ENCODE assay signal across 8 cellular contexts in the genomic region with DNA sequence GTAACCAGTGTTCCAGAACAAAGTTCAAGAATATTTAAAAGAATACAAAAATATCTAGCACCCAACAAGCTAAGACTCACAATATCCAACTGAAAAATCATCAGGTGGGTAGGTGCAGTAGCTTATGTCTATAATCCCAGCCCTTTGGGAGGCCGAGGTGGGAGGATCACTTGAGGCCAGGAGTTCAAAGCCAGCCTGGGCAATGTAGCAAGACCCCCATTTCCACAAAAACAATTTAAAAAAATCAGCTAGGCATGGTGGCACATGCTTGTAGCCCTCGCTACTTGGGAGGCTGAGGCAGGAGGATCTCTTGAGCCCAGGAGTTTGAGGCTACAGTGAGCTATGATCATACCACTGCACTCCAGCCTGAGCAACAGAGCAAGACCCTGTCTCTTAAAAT. TPM values are rescaled to one million over a fixed set of nuclear protein-coding genes. Genes with fewer than 3 reads are reported as not detected.
DNase-seq lines count a peak whose midpoint lies in the region; ATAC-seq and TF ChIP-seq lines count a peak whose summit lies in the region.
"Not testable (repeated sequence)": the region's sequence is repeated elsewhere in the genome, so short reads cannot be mapped to it uniquely, and the experiment has no call there.

No MANE protein-coding gene starts in this region.

- H3K9ac ChIP-seq in BLaER1: not testable (repeated sequence)

- not testable (repeated sequence) for H4K20me1 ChIP-seq in BLaER1

- not testable (repeated sequence) for TF ChIP-seq POLR2A in gastrocnemius medialis (IDR thresholded peaks at IDR 0.05); thyroid gland (IDR thresholded peaks at IDR 0.05)

- CTCF ChIA-PET in WTC11 (lab: Charles Lee): interaction anchor here (1.3 kb wide), 1 partner anchor 96 kb away, joined by 3 read pairs; no protein-coding TSS in a partner anchor

- not testable (repeated sequence) for H3K9me3 Mint-ChIP-seq in WTC11

- not testable (repeated sequence) for H3K36me3 ChIP-seq in BLaER1; lower lobe of right lung; gastrocnemius medialis; thyroid gland; aorta (ENCODE audit: control insufficient read depth in 1 of 2, insufficient read depth in 2 of 2, low read length in 1 of 2)

- H3K27me3 ChIP-seq in BLaER1; dorsolateral prefrontal cortex; lower lobe of right lung (ENCODE audit: low read depth); gastrocnemius medialis; thyroid gland; aorta (ENCODE audit: control insufficient read depth in 1 of 2, insufficient read depth in 2 of 2, low read length in 1 of 2): not testable (repeated sequence)

- H3K4me3 ChIP-seq in BLaER1; lower lobe of right lung; gastrocnemius medialis; thyroid gland (replicated peaks in 1 of 3); aorta (ENCODE audit: low read length in 2 of 2): not testable (repeated sequence)
- peak overlapping the region in 1 of 59 donors; percentile 2 for H3K4me3 ChIP-seq in dorsolateral prefrontal cortex

- 95 to 97% methylated on average over 2 of the region's 2 CpGs for WGBS in thyroid gland, 2 donors
- WGBS in aorta, 2 donors: 95% methylated on average over 2 of the region's 2 CpGs

- not testable (repeated sequence) for DNase-seq in WTC11 (ENCODE audit: low spot score); dorsolateral prefrontal cortex; lower lobe of right lung; gastrocnemius medialis; thyroid gland; aorta

- H3K27ac Mint-ChIP-seq in WTC11: not testable (repeated sequence)

- TF ChIP-seq CTCF in WTC11 (IDR thresholded peaks at IDR 0.05); dorsolateral prefrontal cortex (IDR thresholded peaks at IDR 0.05 in 54 of 56, conservative IDR thresholded peaks at IDR 0.05 in 2 of 56; ENCODE audit: low read depth in 1 of 56, partially characterized antibody in 56 of 56); lower lobe of right lung (IDR thresholded peaks at IDR 0.05); gastrocnemius medialis (IDR thresholded peaks at IDR 0.05 in 4 of 5, conservative IDR thresholded peaks at IDR 0.05 in 1 of 5); thyroid gland (IDR thresholded peaks at IDR 0.05): not testable (repeated sequence)

- not testable (repeated sequence) for H3K27me3 Mint-ChIP-seq in WTC11 (ENCODE audit: low read depth)

- 0 out of 2 replicates have a peak overlapping the region, but pooled peaks have one; percentile 34 for H3K4me2 ChIP-seq in BLaER1

- peaks cover 29% of the 10 kb centered on the region for H3K4me1 Mint-ChIP-seq in WTC11

- not testable (repeated sequence) for H3K9me3 ChIP-seq in BLaER1; lower lobe of right lung; gastrocnemius medialis; thyroid gland; aorta (ENCODE audit: control insufficient read depth, low read length)

- intact Hi-C loops in dorsolateral prefrontal cortex (cut with DNase I); lower lobe of right lung (cut with DNase I); gastrocnemius medialis (cut with DNase I; ENCODE audit: low total_unique reads); thyroid gland (cut with DNase I); aorta (cut with DNase I): not testable (repeated sequence)

- POLR2A ChIA-PET in WTC11 (lab: Charles Lee): not testable (repeated sequence)

- in situ Hi-C loops in gastrocnemius medialis (cut with MboI; ENCODE audit: low sequenced_read_pairs in 4 of 4): not testable (repeated sequence)

- H3K4me3 Mint-ChIP-seq in WTC11: not testable (repeated sequence)

- ATAC-seq in WTC11; lower lobe of right lung; gastrocnemius medialis; aorta (ENCODE audit: low FRiP score): not testable (repeated sequence)

- not testable (repeated sequence) for H3K27ac ChIP-seq in BLaER1
- H3K27ac ChIP-seq in angular gyrus (ENCODE audit: low read depth, low read length) (peak overlapping the region; percentile 42), dorsolateral prefrontal cortex (peak overlapping the region in 46 of 59 donors; percentile 2 to 94 (median 49)), lower lobe of right lung (peak overlapping the region; percentile 6), gastrocnemius medialis (peak overlapping the region; percentile 92 to 97 (median 93)), thyroid gland (peak overlapping the region; percentile 75 to 91 (median 79)), aorta (ENCODE audit: low read depth in 1 of 2, low read length in 2 of 2) (peak overlapping the region; percentile 48 to 51)

- H3K4me1 ChIP-seq in BLaER1: peaks cover 44% of the 10 kb centered on the region
- peaks cover 48% of the 10 kb centered on the region for H3K4me1 ChIP-seq in lower lobe of right lung
- peaks cover 67 to 73% of the 10 kb centered on the region in 2 donors for H3K4me1 ChIP-seq in gastrocnemius medialis
- peaks cover 41 to 57% of the 10 kb centered on the region in 2 donors for H3K4me1 ChIP-seq in thyroid gland
- H3K4me1 ChIP-seq in aorta (ENCODE audit: control insufficient read depth in 1 of 2, insufficient read depth in 2 of 2, low read length in 2 of 2): not testable (repeated sequence)

- not testable (repeated sequence) for H3K36me3 Mint-ChIP-seq in WTC11

TF ChIP-seq in WTC11, 78 proteins besides CTCF, POLR2A, EP300 and RAD21:
- peak; percentile 90 for TF ChIP-seq ZNF121 (CRISPR knock-in tag; IDR thresholded peaks at IDR 0.05)

RNA-seq across cellular contexts. Expression of a gene that starts 24.0 kb away (rescaled TPM):
- 50.2 to 60.8 TPM (median 55.9 TPM) in 3 replicates for total RNA-seq in WTC11 (2021)
- 100 to 1,000 TPM; 214 to 579 (median 329) TPM for total RNA-seq in dorsolateral prefrontal cortex
- 178 TPM for total RNA-seq in lower lobe of right lung
- total RNA-seq in gastrocnemius medialis: 100 to 1,000 TPM in 3 of 4 donors, 10 to 100 TPM in 1; 93.7 to 226 (median 190) TPM
- total RNA-seq in thyroid gland: 100 to 1,000 TPM in 3 of 4 donors, 10 to 100 TPM in 1; 65.7 to 152 (median 137) TPM
- 100 to 1,000 TPM; 119 to 310 TPM for total RNA-seq in aorta
- polyA plus RNA-seq in aorta: 10 to 100 TPM; 47.3 to 74.6 TPM

RNA-seq across cellular contexts. Expression of a gene that starts 52.6 kb away (rescaled TPM):
- total RNA-seq in WTC11 (2021): 115 to 150 TPM (median 119 TPM) in 3 replicates
- 10 to 100 TPM; 25.5 to 74.2 (median 56.7) TPM for total RNA-seq in dorsolateral prefrontal cortex
- total RNA-seq in lower lobe of right lung: 55.4 TPM
- total RNA-seq in gastrocnemius medialis: 10 to 100 TPM; 63.5 to 82.5 (median 78.2) TPM
- 10 to 100 TPM; 25.1 to 35.7 (median 28.0) TPM for total RNA-seq in thyroid gland
- 10 to 100 TPM; 37.4 to 49.9 TPM for total RNA-seq in aorta
- polyA plus RNA-seq in aorta: 10 to 100 TPM; 39.1 to 57.1 TPM
